28 cellular contexts compared by ENCODE assay signal in the genomic region with DNA sequence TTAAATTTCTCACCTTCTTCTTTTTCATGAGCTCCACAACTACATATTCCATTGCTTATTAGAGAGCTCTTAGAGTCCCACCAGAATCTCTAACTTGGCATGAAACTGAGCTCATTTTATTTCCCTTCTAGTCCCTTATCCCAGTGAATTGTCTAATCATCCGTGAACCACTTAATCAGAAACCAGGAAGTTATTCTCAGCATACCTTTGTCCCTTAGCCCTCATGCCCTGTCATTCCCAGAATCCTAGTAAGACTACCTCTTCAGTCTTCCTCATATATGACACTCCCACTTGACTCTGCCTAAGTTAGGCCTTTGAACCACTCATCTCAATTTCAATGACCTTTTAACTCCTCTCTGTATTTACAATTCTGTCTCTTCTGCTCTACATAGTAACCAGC.
"Had no signal": no experiment of that assay in that cellular context is flagged by ENCODE, and none has a peak within 500 bp of the region (broad histone marks: within the 10 kb centered on the region; RNA-seq: fewer than 3 reads in every experiment).

No MANE protein-coding gene starts in this region.

- H3K9me3 ChIP-seq: esophagus squamous epithelium, spleen, testis, tibial artery, upper lobe of left lung, uterus had no signal

- H3K36me3 ChIP-seq: esophagus squamous epithelium, neural progenitor cell, spleen, tibial artery, upper lobe of left lung, uterus had no signal

- DNase-seq: cortex of kidney; effector memory CD8-positive, alpha-beta T cell; erythroblast; esophagus squamous epithelium; foreskin melanocyte; hypothalamus; immature natural killer cell; islet precursor cell; kidney glomerular epithelial cell; naive B cell; right cardiac atrium; spleen; stimulated activated CD4-positive, alpha-beta T cell treated with anti-CD3 and anti-CD28 coated beads, Interleukin-4, amount 100 ng/mL, for 4 hours; stimulated activated naive CD8-positive, alpha-beta T cell treated with anti-CD3 and anti-CD28 coated beads, Interleukin-15, Interleukin-2, amounts not matched to agents 100 U/mL and 50 U/mL, for 24 hours; substantia nigra; testis; tibial artery; upper lobe of left lung; uterus had no signal

- H3K27me3 ChIP-seq: esophagus squamous epithelium, neural progenitor cell, spleen, testis, tibial artery, upper lobe of left lung, uterus had no signal

- H3K4me1 ChIP-seq: esophagus squamous epithelium, neural progenitor cell, parathyroid adenoma, spleen, testis, tibial artery, upper lobe of left lung, uterus had no signal

- H3K4me3 ChIP-seq: esophagus squamous epithelium, lung, neural progenitor cell, skin epidermis, spleen, testis, tibial artery, upper lobe of left lung, uterus had no signal

- H3K27ac Mint-ChIP-seq: effector memory CD8-positive, alpha-beta T cell; immature natural killer cell; memory B cell; naive B cell; nephron; neural progenitor cell; progenitor cell of endocrine pancreas; stimulated activated memory B cell treated with anti-CD40 and anti-IgM and Interleukin-4, amounts not matched to agents 10 μg/mL and 1 μg/mL and 100 μg/mL, for 72 hours had no signal

- H3K27ac ChIP-seq: esophagus squamous epithelium, neural progenitor cell, parathyroid adenoma, skin epidermis, spleen, testis, tibial artery, upper lobe of left lung, uterus had no signal

- H3K4me3 Mint-ChIP-seq: effector memory CD8-positive, alpha-beta T cell; immature natural killer cell; memory B cell; naive B cell; nephron; neural progenitor cell; stimulated activated memory B cell treated with anti-CD40 and anti-IgM and Interleukin-4, amounts not matched to agents 10 μg/mL and 1 μg/mL and 100 μg/mL, for 72 hours had no signal

- H3K36me3 Mint-ChIP-seq: immature natural killer cell; memory B cell; naive B cell; neural progenitor cell; stimulated activated memory B cell treated with anti-CD40 and anti-IgM and Interleukin-4, amounts not matched to agents 10 μg/mL and 1 μg/mL and 100 μg/mL, for 72 hours had no signal

- H3K27me3 Mint-ChIP-seq: effector memory CD8-positive, alpha-beta T cell; memory B cell; naive B cell; progenitor cell of endocrine pancreas; stimulated activated memory B cell treated with anti-CD40 and anti-IgM and Interleukin-4, amounts not matched to agents 10 μg/mL and 1 μg/mL and 100 μg/mL, for 72 hours had no signal

- H3K4me1 Mint-ChIP-seq: immature natural killer cell; memory B cell; naive B cell; nephron; stimulated activated memory B cell treated with anti-CD40 and anti-IgM and Interleukin-4, amounts not matched to agents 10 μg/mL and 1 μg/mL and 100 μg/mL, for 72 hours had no signal

- ATAC-seq: effector memory CD8-positive, alpha-beta T cell; left lobe of liver; right cardiac atrium; stimulated activated memory B cell treated with anti-CD40 and anti-IgM and Interleukin-4, amounts not matched to agents 10 μg/mL and 1 μg/mL and 100 μg/mL, for 72 hours; stimulated activated naive CD8-positive, alpha-beta T cell treated with anti-CD3 and anti-CD28 coated beads, Interleukin-15, Interleukin-2, amounts not matched to agents 100 U/mL and 50 U/mL, for 24 hours had no signal

- H3K9me3 Mint-ChIP-seq: nephron, neural progenitor cell had no signal
